1 cellular context compared by ENCODE assay signal in genomic region chr9:120730661-120731514, GRCh38.
TF ChIP-seq lines count a peak whose summit lies in the region.

No MANE protein-coding gene starts in this region.

TF ChIP-seq in HepG2, 621 proteins besides CTCF, POLR2A, EP300 and RAD21 (continued from another document and continues in another):
- TF ChIP-seq ZNF281 (CRISPR knock-in tag; IDR thresholded peaks at IDR 0.05; ENCODE audit: borderline replicate concordance): peak; percentile 11; the same call in 1 of the 2 replicates
- TF ChIP-seq SNRNP70 (IDR thresholded peaks at IDR 0.05; ENCODE audit: low read depth, low read length): no peak
- TF ChIP-seq NCOA2 (CRISPR knock-in tag; IDR thresholded peaks at IDR 0.05): peak; percentile 81; the same call in 1 of the 2 replicates
- peak; percentile 45; the same call in 1 of the 2 replicates for TF ChIP-seq YEATS2 (CRISPR knock-in tag; IDR thresholded peaks at IDR 0.05; ENCODE audit: borderline replicate concordance)
- TF ChIP-seq HNF1B (CRISPR knock-in tag; IDR thresholded peaks at IDR 0.05): 0 out of 2 replicates have a peak, but pooled peaks have one; percentile 26
- no peak for TF ChIP-seq TMF1 (CRISPR knock-in tag; IDR thresholded peaks at IDR 0.05; ENCODE audit: low read depth)
- no peak for TF ChIP-seq SRSF1 (optimal IDR thresholded peaks at IDR 0.05; ENCODE audit: low read depth, low read length)
- TF ChIP-seq ZNF629 (CRISPR knock-in tag; conservative IDR thresholded peaks at IDR 0.05): no peak
- peak; percentile 97 for TF ChIP-seq HNF4A (CRISPR knock-in tag; IDR thresholded peaks at IDR 0.05)
- peak; percentile 71 for TF ChIP-seq NR2C2 (CRISPR knock-in tag; IDR thresholded peaks at IDR 0.05; ENCODE audit: borderline replicate concordance)
- TF ChIP-seq MIER3 (CRISPR knock-in tag; IDR thresholded peaks at IDR 0.05; ENCODE audit: borderline replicate concordance): peak; percentile 28; the same call in 1 of the 2 replicates
- TF ChIP-seq NFE2 (CRISPR knock-in tag; IDR thresholded peaks at IDR 0.05): no peak
- peak; percentile 75 for TF ChIP-seq SAP130 (CRISPR knock-in tag; IDR thresholded peaks at IDR 0.05; ENCODE audit: low read depth)
- 0 out of 2 replicates have a peak, but pooled peaks have one; percentile 31 for TF ChIP-seq ATF1 (CRISPR knock-in tag; IDR thresholded peaks at IDR 0.05)
- TF ChIP-seq, protein P1, sequence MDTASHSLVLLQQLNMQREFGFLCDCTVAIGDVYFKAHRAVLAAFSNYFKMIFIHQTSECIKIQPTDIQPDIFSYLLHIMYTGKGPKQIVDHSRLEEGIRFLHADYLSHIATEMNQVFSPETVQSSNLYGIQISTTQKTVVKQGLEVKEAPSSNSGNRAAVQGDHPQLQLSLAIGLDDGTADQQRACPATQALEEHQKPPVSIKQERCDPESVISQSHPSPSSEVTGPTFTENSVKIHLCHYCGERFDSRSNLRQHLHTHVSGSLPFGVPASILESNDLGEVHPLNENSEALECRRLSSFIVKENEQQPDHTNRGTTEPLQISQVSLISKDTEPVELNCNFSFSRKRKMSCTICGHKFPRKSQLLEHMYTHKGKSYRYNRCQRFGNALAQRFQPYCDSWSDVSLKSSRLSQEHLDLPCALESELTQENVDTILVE (CRISPR knock-in tag; IDR thresholded peaks at IDR 0.05): no peak
- no peak for TF ChIP-seq MYPOP (CRISPR knock-in tag; IDR thresholded peaks at IDR 0.05)
- peak; percentile 96 for TF ChIP-seq KDM1A (CRISPR knock-in tag; IDR thresholded peaks at IDR 0.05)
- no peak for TF ChIP-seq ZZZ3 (CRISPR knock-in tag; IDR thresholded peaks at IDR 0.05; ENCODE audit: borderline replicate concordance)
- no peak for TF ChIP-seq SP1 (IDR thresholded peaks at IDR 0.05)
- 0 out of 2 replicates have a peak, but pooled peaks have one; percentile 16 for TF ChIP-seq SP1 (CRISPR knock-in tag; IDR thresholded peaks at IDR 0.05)
- TF ChIP-seq, protein P2, sequence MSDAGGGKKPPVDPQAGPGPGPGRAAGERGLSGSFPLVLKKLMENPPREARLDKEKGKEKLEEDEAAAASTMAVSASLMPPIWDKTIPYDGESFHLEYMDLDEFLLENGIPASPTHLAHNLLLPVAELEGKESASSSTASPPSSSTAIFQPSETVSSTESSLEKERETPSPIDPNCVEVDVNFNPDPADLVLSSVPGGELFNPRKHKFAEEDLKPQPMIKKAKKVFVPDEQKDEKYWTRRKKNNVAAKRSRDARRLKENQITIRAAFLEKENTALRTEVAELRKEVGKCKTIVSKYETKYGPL (CRISPR knock-in tag; IDR thresholded peaks at IDR 0.05): no peak
- no peak for TF ChIP-seq ZC3H13 (CRISPR knock-in tag; IDR thresholded peaks at IDR 0.05)
- peak; percentile 94 for TF ChIP-seq TBX2 (CRISPR knock-in tag; IDR thresholded peaks at IDR 0.05; ENCODE audit: borderline replicate concordance)
- peak; percentile 12; the same call in 1 of the 2 replicates for TF ChIP-seq SP4 (CRISPR knock-in tag; IDR thresholded peaks at IDR 0.05)
- TF ChIP-seq NFIC (IDR thresholded peaks at IDR 0.05; ENCODE audit: low read length): peak; percentile 42; the same call in 1 of the 2 replicates
- no peak for TF ChIP-seq SMAD9 (CRISPR knock-in tag; IDR thresholded peaks at IDR 0.05)
- TF ChIP-seq MYC (CRISPR knock-in tag; IDR thresholded peaks at IDR 0.05; ENCODE audit: borderline replicate concordance): 0 out of 2 replicates have a peak, but pooled peaks have one; percentile 41
- TF ChIP-seq ZNF569 (CRISPR knock-in tag; IDR thresholded peaks at IDR 0.05; ENCODE audit: borderline replicate concordance): no peak
- TF ChIP-seq MLX (CRISPR knock-in tag; IDR thresholded peaks at IDR 0.05): no peak
- no peak; the same call in 1 of the 2 replicates for TF ChIP-seq ZNF33B (CRISPR knock-in tag; IDR thresholded peaks at IDR 0.05)
- TF ChIP-seq ZBTB2 (CRISPR knock-in tag; IDR thresholded peaks at IDR 0.05; ENCODE audit: low read depth): no peak
- TF ChIP-seq, protein P3, sequence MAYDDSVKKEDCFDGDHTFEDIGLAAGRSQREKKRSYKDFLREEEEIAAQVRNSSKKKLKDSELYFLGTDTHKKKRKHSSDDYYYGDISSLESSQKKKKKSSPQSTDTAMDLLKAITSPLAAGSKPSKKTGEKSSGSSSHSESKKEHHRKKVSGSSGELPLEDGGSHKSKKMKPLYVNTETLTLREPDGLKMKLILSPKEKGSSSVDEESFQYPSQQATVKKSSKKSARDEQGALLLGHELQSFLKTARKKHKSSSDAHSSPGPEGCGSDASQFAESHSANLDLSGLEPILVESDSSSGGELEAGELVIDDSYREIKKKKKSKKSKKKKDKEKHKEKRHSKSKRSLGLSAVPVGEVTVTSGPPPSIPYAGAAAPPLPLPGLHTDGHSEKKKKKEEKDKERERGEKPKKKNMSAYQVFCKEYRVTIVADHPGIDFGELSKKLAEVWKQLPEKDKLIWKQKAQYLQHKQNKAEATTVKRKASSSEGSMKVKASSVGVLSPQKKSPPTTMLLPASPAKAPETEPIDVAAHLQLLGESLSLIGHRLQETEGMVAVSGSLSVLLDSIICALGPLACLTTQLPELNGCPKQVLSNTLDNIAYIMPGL (CRISPR knock-in tag; IDR thresholded peaks at IDR 0.05; ENCODE audit: borderline replicate concordance in 1 of 2, low read depth in 1 of 2): no peak
- TF ChIP-seq ZNF652 (CRISPR knock-in tag; IDR thresholded peaks at IDR 0.05; ENCODE audit: borderline replicate concordance, low read depth): peak; percentile 81
- TF ChIP-seq CBFB (CRISPR knock-in tag; IDR thresholded peaks at IDR 0.05): peak; percentile 100
- no peak for TF ChIP-seq ZBTB20 (CRISPR knock-in tag; IDR thresholded peaks at IDR 0.05; ENCODE audit: borderline replicate concordance, low read depth)
- 0 out of 2 replicates have a peak, but pooled peaks have one; percentile 28 for TF ChIP-seq PRDM10 (CRISPR knock-in tag; IDR thresholded peaks at IDR 0.05; ENCODE audit: low read depth)
- TF ChIP-seq ZNF501 (CRISPR knock-in tag; IDR thresholded peaks at IDR 0.05): peak; percentile 66; the same call in 1 of the 2 replicates
- 0 out of 2 replicates have a peak, but pooled peaks have one; percentile 32 for TF ChIP-seq THAP11 (CRISPR knock-in tag; IDR thresholded peaks at IDR 0.05)
- peak; percentile 91 for TF ChIP-seq SALL1 (CRISPR knock-in tag; IDR thresholded peaks at IDR 0.05)
- TF ChIP-seq AKAP8 (CRISPR knock-in tag; IDR thresholded peaks at IDR 0.05): no peak
- TF ChIP-seq ATAD3A (CRISPR knock-in tag; IDR thresholded peaks at IDR 0.05): no peak
- peak; percentile 99 for TF ChIP-seq HMG20A (CRISPR knock-in tag; IDR thresholded peaks at IDR 0.05; ENCODE audit: borderline replicate concordance)
- no peak for TF ChIP-seq MAZ (IDR thresholded peaks at IDR 0.05; ENCODE audit: borderline replicate concordance, low read depth, low read length)
- 0 out of 2 replicates have a peak, but pooled peaks have one; percentile 47 for TF ChIP-seq MAZ (CRISPR knock-in tag; IDR thresholded peaks at IDR 0.05; ENCODE audit: low read depth)
- peak; percentile 94 for TF ChIP-seq HDAC1 (CRISPR knock-in tag; IDR thresholded peaks at IDR 0.05)
- TF ChIP-seq ZBTB26 (CRISPR knock-in tag; IDR thresholded peaks at IDR 0.05; ENCODE audit: borderline replicate concordance): peak; percentile 85
- TF ChIP-seq TRIM22 (IDR thresholded peaks at IDR 0.05): no peak
- peak; percentile 96 for TF ChIP-seq RXRA (CRISPR knock-in tag; IDR thresholded peaks at IDR 0.05)
